Comparison of ENCODE assay signal across 12 cellular contexts in the genomic region with DNA sequence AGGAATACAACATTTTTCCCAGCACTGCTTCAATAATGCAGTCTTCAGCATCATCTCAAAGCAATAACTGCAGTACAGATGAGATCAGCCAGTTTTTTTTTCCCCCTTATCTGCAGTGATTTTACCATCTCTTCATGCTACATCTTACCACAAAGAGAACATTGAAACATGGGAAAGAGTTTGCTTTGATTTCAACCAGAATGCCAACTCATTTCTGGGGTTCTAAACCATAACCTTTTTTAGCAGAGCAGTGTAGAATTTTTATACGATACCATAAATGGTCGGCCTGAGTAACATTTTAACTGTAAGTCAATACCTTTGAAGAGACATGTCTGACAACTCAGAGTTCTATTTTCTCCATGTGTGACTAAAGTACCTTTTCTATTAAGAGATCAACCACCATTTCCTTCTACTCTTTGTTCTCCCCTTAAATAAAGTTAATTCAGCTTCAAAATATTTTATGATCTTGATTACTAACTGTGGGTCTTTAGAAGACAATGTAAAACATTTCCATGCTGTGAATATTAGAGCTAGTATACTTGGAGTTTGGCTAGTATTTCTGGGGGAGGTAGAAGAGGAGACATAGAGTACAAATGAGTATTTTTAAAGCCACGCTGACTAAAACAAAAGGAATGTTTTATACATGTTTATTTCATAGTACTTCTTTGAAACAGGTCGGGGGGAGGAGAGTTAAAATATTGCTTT.
DNase-seq lines count a peak whose midpoint lies in the region; ATAC-seq and TF ChIP-seq lines count a peak whose summit lies in the region.
"Had no signal": no experiment of that assay in that cellular context is flagged by ENCODE, and none has a peak within 500 bp of the region (broad histone marks: within the 10 kb centered on the region; RNA-seq: fewer than 3 reads in every experiment).

No MANE protein-coding gene starts in this region.

- H3K4me1 ChIP-seq in cardiac muscle cell (ENCODE audit: low read depth), result no peaks in the 10 kb centered on the region
- H3K4me1 ChIP-seq in colonic mucosa, result no peaks in the 10 kb centered on the region

- H3K9me3 ChIP-seq in cardiac muscle cell (ENCODE audit: low read depth) (no peaks in the 10 kb centered on the region), colonic mucosa (no peaks in the 10 kb centered on the region)

- TF ChIP-seq CTCF in cardiac muscle cell (IDR thresholded peaks at IDR 0.05; ENCODE audit: low read depth, low read length), result no peak
- TF ChIP-seq CTCF in astrocyte of the spinal cord (IDR thresholded peaks at IDR 0.05; ENCODE audit: low read depth, low read length), result no peak
- no peak for TF ChIP-seq CTCF in colonic mucosa (IDR thresholded peaks at IDR 0.05)

- intact Hi-C loops in Right ventricle myocardium inferior (cut with DNase I), result no loop called here
- intact Hi-C loops in colonic mucosa (cut with DNase I), result no loop called here
- intact Hi-C loops in posterior vena cava (cut with DNase I), result no loop called here

- H3K27me3 ChIP-seq in cardiac muscle cell (no peaks in the 10 kb centered on the region), colonic mucosa (no peaks in the 10 kb centered on the region)

- ATAC-seq in Right ventricle myocardium inferior (no peak), HG03095 (IDR thresholded peaks at IDR 0.05; ENCODE audit: unreplicated experiment) (peak; percentile 63), left lobe of liver (no peak)

- no peak overlapping the region for H3K4me3 ChIP-seq in cardiac muscle cell
- H3K4me3 ChIP-seq in astrocyte of the spinal cord (ENCODE audit: low read depth, low read length), result no peak overlapping the region
- no peak overlapping the region for H3K4me3 ChIP-seq in colonic mucosa

- H3K27ac ChIP-seq in cardiac muscle cell, result peak overlapping the region; percentile 22
- H3K27ac ChIP-seq in colonic mucosa, result no peak overlapping the region
- H3K27ac ChIP-seq: C4-2B, HL-60 had no signal

- in situ Hi-C loops in astrocyte of the spinal cord (cut with HindIII; ENCODE audit: low sequenced_read_pairs), result no loop called here

- DNase-seq in cardiac muscle cell (ENCODE audit: low read depth in 1 of 2, low spot score in 1 of 2) (peak in 1 of 2 donors; percentile 21), Right ventricle myocardium inferior (ENCODE audit: missing footprints) (no peak), astrocyte of the spinal cord (ENCODE audit: low read depth, low spot score) (peak; percentile 62), colonic mucosa (no peak), left lobe of liver (ENCODE audit: low spot score) (no peak), MV-4-11 (lab: John Stamatoyannopoulos, UW) (no peak), posterior vena cava (ENCODE audit: low spot score) (no peak)
- DNase-seq: aorta, kidney had no signal

- H3K36me3 ChIP-seq in cardiac muscle cell (no peaks in the 10 kb centered on the region), colonic mucosa (no peaks in the 10 kb centered on the region)

- H3K9ac ChIP-seq in colonic mucosa (ENCODE audit: low read depth in 2 of 2, low read length in 2 of 2), result no peak overlapping the region
